6 cellular contexts compared by ENCODE assay signal in the genomic region with DNA sequence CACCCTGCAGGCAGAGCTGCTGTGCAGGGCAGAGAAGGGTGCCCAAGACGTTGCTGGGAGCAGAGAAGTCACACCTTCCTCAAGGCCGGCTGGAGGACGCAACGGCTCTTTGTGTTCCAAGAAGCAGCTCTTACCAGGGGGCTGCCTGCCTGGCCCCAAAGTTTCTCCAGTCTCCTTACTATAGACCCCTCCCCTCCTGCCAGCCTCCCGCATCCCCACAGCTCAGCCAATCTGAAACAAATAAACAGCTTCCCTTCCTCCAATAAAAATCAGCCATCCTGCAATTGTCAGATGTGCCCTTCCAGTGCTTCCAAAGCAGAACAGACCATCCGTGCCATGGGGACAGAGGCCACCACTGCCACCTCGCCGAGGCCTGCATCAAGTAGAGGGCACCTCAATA. TPM values are rescaled to one million over a fixed set of nuclear protein-coding genes. Genes with fewer than 3 reads are reported as not detected.
"Had no signal": no experiment of that assay in that cellular context is flagged by ENCODE, and none has a peak within 500 bp of the region (broad histone marks: within the 10 kb centered on the region; RNA-seq: fewer than 3 reads in every experiment).

No MANE protein-coding gene starts in this region.

RNA-seq across cellular contexts. Expression of gene PVRIG, which starts 40.2 kb away (rescaled TPM):
- total RNA-seq: M059J, PC-3, Right ventricle myocardium inferior, RPMI7951, SJCRH30, SK-MEL-5 had no signal

RNA-seq across cellular contexts. Expression of gene SPDYE3, which starts 47.5 kb away (rescaled TPM):
- total RNA-seq: M059J, PC-3, Right ventricle myocardium inferior, RPMI7951 had no signal
